ENCODE assay signal across 23 cellular contexts in the genomic region with DNA sequence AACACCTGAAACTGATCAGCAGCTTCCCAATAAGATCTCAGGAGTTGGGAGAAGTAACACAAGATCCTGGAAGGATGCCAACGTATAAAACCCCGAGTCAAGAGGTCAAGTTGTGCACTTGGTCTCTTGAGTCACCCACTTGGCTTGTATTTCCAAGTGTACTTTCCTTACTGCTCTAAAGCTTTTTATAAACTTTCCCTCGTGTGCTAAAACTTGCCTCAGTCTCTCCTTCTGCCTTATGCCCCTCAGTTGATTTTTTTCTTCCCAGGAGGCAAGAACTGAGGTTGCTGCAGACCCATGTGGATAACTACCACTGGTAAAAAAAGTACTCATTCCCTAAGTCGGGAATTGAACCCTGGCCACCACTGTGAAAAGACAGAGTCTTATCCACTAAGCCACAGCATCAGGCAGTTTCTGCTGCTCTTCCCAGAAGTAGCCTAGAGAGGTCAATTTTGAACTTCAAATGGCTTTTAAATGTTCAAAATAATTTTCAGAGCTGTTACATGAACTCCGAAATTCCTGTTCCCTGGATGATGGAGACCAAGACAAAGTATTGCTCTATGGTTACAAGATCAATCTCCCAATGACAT. TPM values are rescaled to one million over a fixed set of nuclear protein-coding genes. Genes with fewer than 3 reads are reported as not detected.
DNase-seq lines count a peak whose midpoint lies in the region; ATAC-seq, FAIRE-seq and TF ChIP-seq lines count a peak whose summit lies in the region.
"Had no signal": no experiment of that assay in that cellular context is flagged by ENCODE, and none has a peak within 500 bp of the region (broad histone marks: within the 10 kb centered on the region; RNA-seq: fewer than 3 reads in every experiment).

No MANE protein-coding gene starts in this region.

- TF ChIP-seq POLR2A in A549 (IDR thresholded peaks at IDR 0.05; ENCODE audit: low read length) (no peak), HCT116 (IDR thresholded peaks at IDR 0.05; ENCODE audit: borderline replicate concordance, extremely low read depth, insufficient read depth, insufficient read length) (no peak)

- peak; percentile 66 to 68; a peak in 5 of 6 replicates for ATAC-seq in A549
- ATAC-seq in HCT116: no peak
- ATAC-seq in GM18520 (IDR thresholded peaks at IDR 0.05; ENCODE audit: unreplicated experiment): no peak
- ATAC-seq in GM19452 (IDR thresholded peaks at IDR 0.05; ENCODE audit: unreplicated experiment): no peak

- H3K4me3 Mint-ChIP-seq in endodermal cell: no peak overlapping the region

- H3K9me3 ChIP-seq in A549 (no peaks in the 10 kb centered on the region), HCT116 (ENCODE audit: control insufficient read depth in 1 of 2, insufficient read depth in 1 of 2, low read depth in 1 of 2, low read length in 2 of 2) (no peaks in the 10 kb centered on the region), endodermal cell (ENCODE audit: control insufficient read depth, low read length) (peaks cover 58% of the 10 kb centered on the region)

- H3K9me2 ChIP-seq in HCT116 (ENCODE audit: insufficient read depth): no peaks in the 10 kb centered on the region

- no peak for TF ChIP-seq EP300 in A549 (IDR thresholded peaks at IDR 0.05)

- no peak overlapping the region for H2AFZ ChIP-seq in HCT116 (ENCODE audit: low read depth, low read length, poor library complexity, severe bottlenecking)

- no peak for FAIRE-seq in A549 (lab: Jason Lieb, UNC)

- CTCF ChIA-PET in A549 (lab: Yijun Ruan, JAX) (interaction anchor here (0.9 to 1.4 kb wide), 3 partner anchors 9 to 90 kb away, joined by 3 to 5 read pairs (median 3); no protein-coding TSS in a partner anchor), HCT116 (lab: Charles Lee) (no interaction called here)

- H3K27me3 ChIP-seq in HCT116 (ENCODE audit: insufficient read depth, low read length) (no peaks in the 10 kb centered on the region), endodermal cell (ENCODE audit: control insufficient read depth, insufficient read depth, low read length, poor library complexity, severe bottlenecking) (no peaks in the 10 kb centered on the region)
- H3K27me3 ChIP-seq: right atrium auricular region had no signal

- TF ChIP-seq CTCF in A549 (IDR thresholded peaks at IDR 0.05) (no peak), HCT116 (IDR thresholded peaks at IDR 0.05 in 2 of 3, conservative IDR thresholded peaks at IDR 0.05 in 1 of 3; ENCODE audit: borderline replicate concordance in 1 of 3, insufficient read depth in 1 of 3, low read depth in 2 of 3, low read length in 2 of 3) (no peak), endodermal cell (conservative IDR thresholded peaks at IDR 0.05) (no peak)

- H3K27ac ChIP-seq in A549 (no peak overlapping the region), HCT116 (ENCODE audit: low read depth, low read length) (no peak overlapping the region), endodermal cell (ENCODE audit: low read depth, low read length) (no peak overlapping the region)
- H3K27ac ChIP-seq: C4-2B, dorsolateral prefrontal cortex, right atrium auricular region had no signal

- no peaks in the 10 kb centered on the region for H3K4me1 ChIP-seq in A549
- no peaks in the 10 kb centered on the region for H3K4me1 ChIP-seq in HCT116 (ENCODE audit: control insufficient read depth in 1 of 2, insufficient read depth in 2 of 2, low read length in 2 of 2)
- H3K4me1 ChIP-seq in endodermal cell (ENCODE audit: control insufficient read depth, insufficient read depth, low read length): no peaks in the 10 kb centered on the region
- H3K4me1 ChIP-seq: right atrium auricular region had no signal

- no TSS peak for BruUV-seq in HCT116 (replicated peaks; lab: Mats Ljungman, UMichigan)

- H4K20me1 ChIP-seq in HCT116 (ENCODE audit: insufficient read depth): no peaks in the 10 kb centered on the region

- WGBS in A549 (ENCODE audit: missing lambda C conversion rate): 9% methylated on average over 5 of the region's 5 CpGs
- 79 to 85% methylated on average over 5 of the region's 5 CpGs for WGBS in endodermal cell (ENCODE audit: insufficient coverage in 1 of 2, insufficient read length in 1 of 2), 2 experiments

- peaks cover 73% of the 10 kb centered on the region for H3K9me3 Mint-ChIP-seq in endodermal cell

- H3K4me1 Mint-ChIP-seq in endodermal cell: no peaks in the 10 kb centered on the region

- peaks cover 10% of the 10 kb centered on the region for H3K36me3 Mint-ChIP-seq in endodermal cell (ENCODE audit: low read depth)

- RAD21 ChIA-PET in HCT116 (lab: Charles Lee; ENCODE audit: low non-redundant PET in 1 of 2, low total read pairs in 2 of 2, uncharacterized antibody in 2 of 2, unreplicated experiment in 2 of 2): no interaction called here

- DNase-seq in A549 (ENCODE audit: low read depth in 1 of 2, low spot score in 1 of 2): peak; percentile 12 to 63
- no peak for DNase-seq in HCT116 (ENCODE audit: low read depth, low spot score)
- DNase-seq in SK-MEL-5 (ENCODE audit: low read depth, low spot score): peak; percentile 74
- DNase-seq in fibroblast of the conjunctiva (ENCODE audit: low read depth): peak; percentile 13
- DNase-seq in NCI-H82 (lab: John Stamatoyannopoulos, UW): no peak
- no peak for DNase-seq in endodermal cell
- DNase-seq: activated CD4-positive, alpha-beta T cell treated with anti-CD3 and anti-CD28 coated beads for 4 hours; activated effector memory CD4-positive, alpha-beta T cell treated with anti-CD3 and anti-CD28 coated beads, Interleukin-2, amount 50 U/mL, for 16 hours; DMS153; dorsolateral prefrontal cortex; erythroblast; glutamatergic neuron; NCI-H1092 treated with DMSO at 0.1 percent for 48 hours; NCI-H2081 treated with DMSO at 0.1 percent for 48 hours; NCI-H446 treated with DMSO at 0.1 percent for 48 hours; occipital lobe had no signal

- intact Hi-C loops in HCT116 (cut with micrococcal nuclease): no loop called here

- H3K9ac ChIP-seq in HCT116 (ENCODE audit: low read length) (no peak overlapping the region), endodermal cell (ENCODE audit: extremely low read depth, low read length, poor library complexity, severe bottlenecking) (no peak overlapping the region)

- H3K4me2 ChIP-seq in A549: peak overlapping the region; percentile 4; the same call in 1 of the 3 replicates
- H3K4me2 ChIP-seq in HCT116 (ENCODE audit: low read length): no peak overlapping the region

- H3K36me3 ChIP-seq in HCT116 (ENCODE audit: control insufficient read depth in 1 of 2, insufficient read depth in 2 of 2, low read length in 2 of 2) (no peaks in the 10 kb centered on the region), endodermal cell (ENCODE audit: control insufficient read depth, insufficient read depth, low read length) (no peaks in the 10 kb centered on the region)
- H3K36me3 ChIP-seq: right atrium auricular region had no signal

- peaks cover 5% of the 10 kb centered on the region for H3K27me3 Mint-ChIP-seq in endodermal cell (ENCODE audit: insufficient read depth)

- H3K4me3 ChIP-seq in A549 (no peak overlapping the region), HCT116 (replicated peaks in 1 of 2; ENCODE audit: low read depth in 1 of 2, low read length in 2 of 2) (no peak overlapping the region), endodermal cell (ENCODE audit: low read length) (no peak overlapping the region)
- H3K4me3 ChIP-seq: dorsolateral prefrontal cortex, right atrium auricular region had no signal

- POLR2A ChIA-PET in A549 (lab: Yijun Ruan, JAX) (no interaction called here), HCT116 (lab: Charles Lee) (no interaction called here)

- TF ChIP-seq RAD21 in A549 (conservative IDR thresholded peaks at IDR 0.05 in 1 of 2, IDR thresholded peaks at IDR 0.05 in 1 of 2) (no peak), HCT116 (IDR thresholded peaks at IDR 0.05; ENCODE audit: low read depth) (no peak)

- H3K27ac Mint-ChIP-seq in endodermal cell: no peak overlapping the region

- in situ Hi-C loops in SK-MEL-5 (cut with HindIII; ENCODE audit: low pct_unique_long_range_greater_than_20kb, low sequenced_read_pairs): no loop called here

- no peaks in the 10 kb centered on the region for H3K79me2 ChIP-seq in HCT116 (ENCODE audit: insufficient read depth, low read length)

TF ChIP-seq in A549, 52 proteins besides CTCF, POLR2A, EP300 and RAD21:
- TF ChIP-seq SREBF2 (IDR thresholded peaks at IDR 0.05) (peak; percentile 36; the same call in 1 of the 2 replicates), FOSL2 (IDR thresholded peaks at IDR 0.05) (no peak), FOSL2 (CRISPR knock-in tag; IDR thresholded peaks at IDR 0.05) (no peak)

TF ChIP-seq in HCT116, 20 proteins besides CTCF, POLR2A, EP300 and RAD21:
- TF ChIP-seq, protein P1, sequence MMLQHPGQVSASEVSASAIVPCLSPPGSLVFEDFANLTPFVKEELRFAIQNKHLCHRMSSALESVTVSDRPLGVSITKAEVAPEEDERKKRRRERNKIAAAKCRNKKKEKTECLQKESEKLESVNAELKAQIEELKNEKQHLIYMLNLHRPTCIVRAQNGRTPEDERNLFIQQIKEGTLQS (IDR thresholded peaks at IDR 0.05): peak; percentile 50; the same call in 1 of the 2 replicates
- TF ChIP-seq SRF (IDR thresholded peaks at IDR 0.05; ENCODE audit: low read depth): no peak

RNA-seq across cellular contexts. Expression of a gene that starts 28.9 kb away (rescaled TPM):
- polyA plus RNA-seq in A549 (2011; rRNA removed) (0.13 and 0.30 TPM in 2 replicates), A549 (2017; fragmentation: RNase III; extraction: RNeasy Plus Mini Kit Qiagen cat#74134 plus additional on column Dnase treatment) (0.22 TPM in 1 of 3 replicates, not detected in the others)
- 0.17 and 0.30 TPM in 2 replicates for polyA plus RNA-seq in A549 (2012; cell fraction: cytosol; rRNA removed)
- 0.12 TPM in 1 of 2 replicates, not detected in the other for polyA plus RNA-seq in A549 (2012; cell fraction: nucleus; rRNA removed)
- 1.0 TPM in 1 of 2 replicates, not detected in the other for polyA minus RNA-seq in A549 (2011; rRNA and poly(A)+ RNA removed)
- total RNA-seq in HCT116 (2021; ENCODE audit: unreplicated experiment) (0.20 TPM), endodermal cell (10 to 100 TPM; 20.3 to 29.7 TPM)
- polyA plus RNA-seq in HCT116 (2012): 0.07 TPM in 1 of 2 replicates, not detected in the other
- total RNA-seq in SK-MEL-5 (2014; rRNA removed; shearing (Covaris generic)): 0.69 and 0.90 TPM in 2 replicates
- polyA plus RNA-seq in SK-MEL-5 (2015; cell fraction: cytosol; rRNA removed): 0.34 and 1.2 TPM in 2 replicates
- not detected in 2 replicates for polyA plus RNA-seq in SK-MEL-5 (2015; cell fraction: nucleus; rRNA removed)
- 10.5 TPM for polyA plus RNA-seq in endodermal cell (2013, experiment 1 of 2)
- polyA plus RNA-seq in endodermal cell (2013, experiment 2 of 2): 7.9 TPM
- total RNA-seq: cardiac septum, dorsolateral prefrontal cortex, lung microvascular endothelial cell, occipital lobe, temporal lobe had no signal

RNA-seq across cellular contexts. Expression of a gene that starts 40.8 kb away (rescaled TPM):
- polyA plus RNA-seq in A549 (2011; rRNA removed) (not detected in 2 replicates), A549 (2017; fragmentation: RNase III; extraction: RNeasy Plus Mini Kit Qiagen cat#74134 plus additional on column Dnase treatment) (not detected in 3 replicates)
- polyA plus RNA-seq in A549 (2012; cell fraction: cytosol; rRNA removed): 0.05 TPM in 1 of 2 replicates, not detected in the other
- polyA plus RNA-seq in A549 (2012; cell fraction: nucleus; rRNA removed): 0.10 TPM in 1 of 2 replicates, not detected in the other
- not detected in 2 replicates for polyA minus RNA-seq in A549 (2011; rRNA and poly(A)+ RNA removed)
- total RNA-seq in HCT116 (2021; ENCODE audit: unreplicated experiment) (not detected), endodermal cell (under 1 TPM; 0.22 to 0.51 TPM)
- not detected in 2 replicates for polyA plus RNA-seq in HCT116 (2012)
- not detected in 2 replicates for total RNA-seq in SK-MEL-5 (2014; rRNA removed; shearing (Covaris generic))
- not detected in 2 replicates for polyA plus RNA-seq in SK-MEL-5 (2015; cell fraction: cytosol; rRNA removed)
- not detected in 2 replicates for polyA plus RNA-seq in SK-MEL-5 (2015; cell fraction: nucleus; rRNA removed)
- not detected for polyA plus RNA-seq in endodermal cell (2013, experiment 1 of 2)
- not detected for polyA plus RNA-seq in endodermal cell (2013, experiment 2 of 2)
- total RNA-seq: lung microvascular endothelial cell, temporal lobe had no signal

Comparison
In these comparisons a context has a peak if more than half of its experiments do, and no peak if none do; other contexts are left out.
1. ATAC-seq: peak in A549 (2 of 2); none in HCT116 (single experiment), GM18520 (single experiment) and GM19452 (single experiment).
2. DNase-seq: peak in A549 (2 of 2), SK-MEL-5 (single experiment) and fibroblast of the conjunctiva (single experiment); none in HCT116 (single experiment), NCI-H82 (single experiment) and endodermal cell (single experiment).
3. RNA of a gene that starts 28.9 kb away (total RNA-seq): 20.3 to 29.7 TPM in endodermal cell; 0.69 to 0.90 TPM in SK-MEL-5 and 0.20 TPM in HCT116 (single experiment); every median in the first group is over 10 times any median in the second.